Comparison of ENCODE assay signal across 24 cellular contexts in the genomic region with DNA sequence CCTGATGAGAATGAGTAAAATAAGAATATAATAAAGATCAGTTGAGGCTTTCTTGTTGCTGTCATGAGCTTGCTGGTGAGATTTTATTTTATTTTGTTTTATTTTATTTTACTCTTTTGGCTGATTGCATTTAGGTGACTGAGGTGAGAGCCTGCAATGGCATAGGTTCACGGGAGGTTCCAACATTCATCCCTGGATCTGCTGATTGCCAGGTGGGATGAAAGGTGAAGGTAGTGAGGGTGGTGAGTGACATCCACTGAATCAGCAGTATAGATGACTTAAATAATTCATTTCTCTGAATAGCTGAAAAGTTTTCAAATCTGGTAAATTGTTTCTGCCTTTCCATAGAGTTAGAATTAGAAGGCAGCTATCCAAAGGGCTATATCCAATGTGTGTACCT.
"Had no signal": no experiment of that assay in that cellular context is flagged by ENCODE, and none has a peak within 500 bp of the region (broad histone marks: within the 10 kb centered on the region; RNA-seq: fewer than 3 reads in every experiment).

No MANE protein-coding gene starts in this region.

- H3K27me3 Mint-ChIP-seq: effector memory CD8-positive, alpha-beta T cell had no signal

- H3K27ac Mint-ChIP-seq: dendritic cell treated with granulocyte-macrophage colony-stimulating factor and Interleukin-4, amounts not matched to agents 40 ng/mL and 50 ng/mL, for 4 days; effector memory CD8-positive, alpha-beta T cell; endodermal cell had no signal

- H3K27me3 ChIP-seq: colonic mucosa, dorsolateral prefrontal cortex, esophagus muscularis mucosa, esophagus squamous epithelium, foreskin keratinocyte, gastrocnemius medialis, gastroesophageal sphincter, heart left ventricle, heart right ventricle had no signal

- ATAC-seq: effector memory CD8-positive, alpha-beta T cell; esophagus mucosa; foreskin keratinocyte; gastrocnemius medialis; gastroesophageal sphincter; heart left ventricle; heart right ventricle had no signal

- H3K36me3 ChIP-seq: colonic mucosa, esophagus muscularis mucosa, esophagus squamous epithelium, gastrocnemius medialis, gastroesophageal sphincter, heart left ventricle, heart right ventricle had no signal

- H3K9me3 Mint-ChIP-seq: dendritic cell treated with granulocyte-macrophage colony-stimulating factor and Interleukin-4, amounts not matched to agents 40 ng/mL and 50 ng/mL, for 4 days; effector memory CD8-positive, alpha-beta T cell; endodermal cell had no signal

- H3K27ac ChIP-seq: colonic mucosa, coronary artery, dorsolateral prefrontal cortex, epithelial cell of prostate, esophagus muscularis mucosa, esophagus squamous epithelium, foreskin keratinocyte, gastrocnemius medialis, gastroesophageal sphincter, heart left ventricle had no signal

- H3K4me3 ChIP-seq: colonic mucosa, coronary artery, dorsolateral prefrontal cortex, esophagus muscularis mucosa, esophagus squamous epithelium, gastrocnemius medialis, gastroesophageal sphincter, heart left ventricle, heart right ventricle had no signal

- DNase-seq: colonic mucosa; cortex of kidney; dermis blood vessel endothelial cell; dorsolateral prefrontal cortex; effector CD4-positive, alpha-beta T cell; effector CD8-positive, alpha-beta T cell; effector memory CD4-positive, alpha-beta T cell; effector memory CD8-positive, alpha-beta T cell; endodermal cell; erythroblast; esophagus squamous epithelium; foreskin fibroblast; foreskin keratinocyte; foreskin melanocyte; gastrocnemius medialis; glutamatergic neuron; heart left ventricle; heart right ventricle had no signal

- H3K9me3 ChIP-seq: colonic mucosa, esophagus muscularis mucosa, esophagus squamous epithelium, gastrocnemius medialis, gastroesophageal sphincter, heart left ventricle, heart right ventricle had no signal

- H3K4me1 ChIP-seq: colonic mucosa, foreskin keratinocyte had no signal

- H3K4me3 Mint-ChIP-seq: dendritic cell treated with granulocyte-macrophage colony-stimulating factor and Interleukin-4, amounts not matched to agents 40 ng/mL and 50 ng/mL, for 4 days; effector memory CD8-positive, alpha-beta T cell; endodermal cell had no signal
